9 cellular contexts compared by ENCODE assay signal in the genomic region with DNA sequence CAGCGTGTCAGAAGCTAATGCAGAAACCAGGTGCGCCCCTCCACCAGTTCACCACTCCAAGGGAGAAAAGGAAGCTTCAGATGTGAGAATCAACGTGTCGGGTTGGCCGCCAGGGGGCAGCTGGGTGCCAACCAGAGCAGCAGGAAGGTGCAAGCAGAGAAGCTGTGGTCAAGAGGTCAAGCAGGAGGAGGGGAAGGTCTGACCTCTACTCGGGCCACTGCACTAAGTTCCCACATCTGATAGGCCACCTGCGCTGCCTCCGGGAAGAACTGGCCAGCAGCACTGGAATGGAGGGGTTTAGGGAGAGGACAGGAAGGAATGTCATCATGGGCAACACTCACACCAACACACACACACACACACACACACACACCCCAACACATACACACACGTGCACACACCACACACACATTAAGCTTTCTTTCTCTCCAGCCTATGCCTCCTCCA. TPM values are rescaled to one million over a fixed set of nuclear protein-coding genes. Genes with fewer than 3 reads are reported as not detected.
A peak's percentile ranks its signal among the peaks of the same experiment; 100 is the strongest.
DNase-seq lines count a peak whose midpoint lies in the region; ATAC-seq, FAIRE-seq and TF ChIP-seq lines count a peak whose summit lies in the region.
"Had no signal": no experiment of that assay in that cellular context is flagged by ENCODE, and none has a peak within 500 bp of the region (broad histone marks: within the 10 kb centered on the region; RNA-seq: fewer than 3 reads in every experiment).

No MANE protein-coding gene starts in this region.

- H3K4me1 ChIP-seq in osteoblast (ENCODE audit: insufficient read depth, low read length) (peaks cover 5% of the 10 kb centered on the region), thyroid gland (peaks cover 3 to 21% of the 10 kb centered on the region in 2 donors)

- H3K36me3 ChIP-seq in osteoblast (ENCODE audit: insufficient read depth, low read length) (peaks cover 92% of the 10 kb centered on the region), thyroid gland (peaks cover 53 to 54% of the 10 kb centered on the region in 2 donors)

- H3K9me3 ChIP-seq in osteoblast (ENCODE audit: low read depth, low read length) (no peaks in the 10 kb centered on the region), thyroid gland (no peaks in the 10 kb centered on the region)

- DNase-seq in DMS 273 (lab: John Stamatoyannopoulos, UW; ENCODE audit: unreplicated experiment) (peak; percentile 61), DMS 273 treated with DMSO at 0.1 percent for 48 hours (lab: John Stamatoyannopoulos, UW) (no peak), RCC 7860 (ENCODE audit: low spot score) (peak; percentile 87), foreskin melanocyte (peak; percentile 47), osteoblast (ENCODE audit: insufficient read length, low spot score, missing footprints) (no peak), thyroid gland (peak; percentile 69)
- DNase-seq in activated effector memory CD4-positive, alpha-beta T cell treated with anti-CD3 and anti-CD28 coated beads, Interleukin-2, amount 50 U/mL, for 16 hours = peak; percentile 88

- H3K4me2 ChIP-seq in osteoblast (ENCODE audit: insufficient read depth, low read length) = no peak overlapping the region

- intact Hi-C loops in thyroid gland (cut with DNase I) = loop anchor here (2.0 kb wide), 1 partner anchor 39 kb away; no protein-coding TSS in a partner anchor

- no peak overlapping the region for H2AFZ ChIP-seq in osteoblast (ENCODE audit: low read length)

- H4K20me1 ChIP-seq in osteoblast (ENCODE audit: insufficient read depth, low read length) = peaks cover 56% of the 10 kb centered on the region

- peak; percentile 75 for TF ChIP-seq CTCF in osteoblast (IDR thresholded peaks at IDR 0.05; ENCODE audit: extremely low read depth, low read depth, low read length)
- TF ChIP-seq CTCF in thyroid gland (IDR thresholded peaks at IDR 0.05) = peak; percentile 54 to 73 (median 70)

- ATAC-seq in HG03439 (IDR thresholded peaks at IDR 0.05; ENCODE audit: unreplicated experiment) = peak; percentile 39

- peaks cover 3% of the 10 kb centered on the region for H3K79me2 ChIP-seq in osteoblast (ENCODE audit: insufficient read depth, low read length)

- WGBS in thyroid gland, 2 donors = 20 to 29% methylated on average over 9 of the region's 9 CpGs

- H3K27me3 ChIP-seq in osteoblast (ENCODE audit: insufficient read depth, low read length) = no peaks in the 10 kb centered on the region
- no peaks in the 10 kb centered on the region for H3K27me3 ChIP-seq in thyroid gland

- peak; percentile 71 for FAIRE-seq in RCC 7860 (lab: Jason Lieb, UNC)
- FAIRE-seq: A204.1 had no signal

- H3K27ac ChIP-seq in osteoblast (ENCODE audit: low read depth, low read length) = no peak overlapping the region
- no peak overlapping the region for H3K27ac ChIP-seq in thyroid gland

- no peak overlapping the region for H3K4me3 ChIP-seq in osteoblast (ENCODE audit: insufficient read depth, low read length)
- H3K4me3 ChIP-seq in thyroid gland (replicated peaks in 1 of 3) = no peak overlapping the region

- TF ChIP-seq POLR2A in thyroid gland (IDR thresholded peaks at IDR 0.05) = no peak

RNA-seq across cellular contexts. Expression of gene ANXA6, which starts 31.4 kb away (rescaled TPM):
- 343 and 353 TPM in 2 replicates for total RNA-seq in osteoblast
- total RNA-seq in thyroid gland = 100 to 1,000 TPM; 122 to 283 (median 180) TPM

RNA-seq across cellular contexts. Expression of gene TNIP1, which starts 45.4 kb away (rescaled TPM):
- total RNA-seq in osteoblast (66.3 and 85.8 TPM in 2 replicates), thyroid gland (100 to 1,000 TPM in 1 of 4 donors, 10 to 100 TPM in 3; 74.4 to 115 (median 94.7) TPM)

Comparison
In these comparisons a context has a peak if more than half of its experiments do, and no peak if none do; other contexts are left out.
1. DNase-seq: peak in DMS 273 (single experiment), RCC 7860 (single experiment), activated effector memory CD4-positive, alpha-beta T cell treated with anti-CD3 and anti-CD28 coated beads, Interleukin-2, amount 50 U/mL, for 16 hours (single experiment), foreskin melanocyte (single experiment) and thyroid gland (2 of 2); none in DMS 273 treated with DMSO at 0.1 percent for 48 hours (single experiment) and osteoblast (single experiment).